ENCODE assay signal across 9 cellular contexts in genomic region chr12:109097435-109098141, GRCh38. TPM values are rescaled to one million over a fixed set of nuclear protein-coding genes. Genes with fewer than 3 reads are reported as not detected.
DNase-seq lines count a peak whose midpoint lies in the region; ATAC-seq, FAIRE-seq and TF ChIP-seq lines count a peak whose summit lies in the region.
"Had no signal": no experiment of that assay in that cellular context is flagged by ENCODE, and none has a peak within 500 bp of the region (broad histone marks: within the 10 kb centered on the region; RNA-seq: fewer than 3 reads in every experiment).

TSS of gene UNG (plus strand) at chr12:109097597. CDS start at chr12:109097680, 83 bp downstream.

- ATAC-seq in HG03432 (IDR thresholded peaks at IDR 0.05; ENCODE audit: unreplicated experiment) = peak; percentile 88

- peak within 1 kb of the TSS; percentile 72 to 77 (median 75) for H3K4me3 ChIP-seq in keratinocyte (ENCODE audit: control insufficient read depth in 2 of 3, extremely low read depth in 1 of 3, insufficient read depth in 2 of 3, low read depth in 1 of 3, low read length in 3 of 3)

- FAIRE-seq in keratinocyte (lab: Jason Lieb, UNC) = peak; percentile 5
- FAIRE-seq: colon had no signal

- H4K20me1 ChIP-seq in keratinocyte (ENCODE audit: control insufficient read depth, extremely low read depth, insufficient read depth, low read length) = no peaks in the 10 kb centered on the region

- H3K27ac ChIP-seq in keratinocyte (ENCODE audit: control insufficient read depth, insufficient read depth, low read length) = peak within 1 kb of the TSS; percentile 55

- peak within 1 kb of the TSS; percentile 70 for H3K9ac ChIP-seq in keratinocyte (ENCODE audit: control insufficient read depth, extremely low read depth, insufficient read depth, low read length)

- H3K4me2 ChIP-seq in keratinocyte (ENCODE audit: control insufficient read depth, extremely low read depth, insufficient read depth, low read depth, low read length) = peak within 1 kb of the TSS; percentile 93

- no peaks in the 10 kb centered on the region for H3K27me3 ChIP-seq in keratinocyte (ENCODE audit: control insufficient read depth, extremely low read depth, insufficient read depth, low read length)

- H2AFZ ChIP-seq in keratinocyte (ENCODE audit: control insufficient read depth, low read length) = peak within 1 kb of the TSS; percentile 67

- peaks cover 6% of the 10 kb centered on the region in 2 experiments for H3K36me3 ChIP-seq in keratinocyte (ENCODE audit: control insufficient read depth in 2 of 2, extremely low read depth in 1 of 2, insufficient read depth in 2 of 2, low read length in 2 of 2)

- no peak for TF ChIP-seq CTCF in keratinocyte (optimal IDR thresholded peaks at IDR 0.05 in 1 of 3, IDR thresholded peaks at IDR 0.05 in 1 of 3, conservative IDR thresholded peaks at IDR 0.05 in 1 of 3; ENCODE audit: extremely low read depth in 1 of 3, insufficient read depth in 2 of 3, low read length in 3 of 3)

- peaks cover 7% of the 10 kb centered on the region for H3K79me2 ChIP-seq in keratinocyte (ENCODE audit: control insufficient read depth, insufficient read depth, low read length)

- dilution Hi-C loops in keratinocyte (cut with MboI; ENCODE audit: extremely low pct_ligation_motif_present, low sequenced_read_pairs) = no loop called here

- peaks cover 11% of the 10 kb centered on the region for H3K4me1 ChIP-seq in keratinocyte (ENCODE audit: control insufficient read depth, extremely low read depth, insufficient read depth, low read length)

- peak; percentile 99 for DNase-seq in AG20443 (ENCODE audit: low spot score)
- peak; percentile 94 for DNase-seq in NCI-H510A (lab: John Stamatoyannopoulos, UW)
- peak; percentile 96 for DNase-seq in activated CD4-positive, CD25-positive, alpha-beta regulatory T cell treated with anti-CD3 and anti-CD28 coated beads, Interleukin-2, amount 50 U/mL, for 72 hours
- DNase-seq in cerebellar cortex (ENCODE audit: low spot score) = peak; percentile 96
- DNase-seq in keratinocyte (ENCODE audit: low read depth, low spot score) = peak; percentile 56
- peak; percentile 95 to 96 (median 96) for DNase-seq in stimulated activated CD4-positive, alpha-beta T cell treated with anti-CD3 and anti-CD28 coated beads, Interleukin-12 subunit alpha, Interleukin-12 subunit beta, amount 100 ng/mL, for 48 hours (ENCODE audit: low read depth in 2 of 3, low spot score in 1 of 3)

- no peaks in the 10 kb centered on the region for H3K9me3 ChIP-seq in keratinocyte (ENCODE audit: control insufficient read depth, low read depth, low read length)

- peak; percentile 60 for TF ChIP-seq POLR2A in GM19193 (IDR thresholded peaks at IDR 0.05; ENCODE audit: extremely low read depth, insufficient read depth, insufficient read length)

- H3K9me1 ChIP-seq in keratinocyte (ENCODE audit: control insufficient read depth, extremely low read depth, insufficient read depth, low read length) = no peaks in the 10 kb centered on the region

RNA-seq across cellular contexts. Expression of gene UNG, which starts in this region (rescaled TPM):
- 17.9 to 35.1 TPM (median 26.3 TPM) in 3 replicates for polyA plus RNA-seq in keratinocyte
- polyA plus RNA-seq in keratinocyte (2011; ENCODE audit: low read depth) = 15.4 TPM
- polyA plus RNA-seq in keratinocyte (2011; cell fraction: cytosol; rRNA removed) = 21.4 and 24.3 TPM in 2 replicates
- 19.5 and 20.1 TPM in 2 replicates for polyA plus RNA-seq in keratinocyte (2011; cell fraction: nucleus; rRNA removed)
- polyA plus RNA-seq in keratinocyte (2012; ENCODE audit: low replicate concordance) = 17.2 and 27.4 TPM in 2 replicates
- polyA minus RNA-seq in keratinocyte = 8.0 to 11.4 TPM (median 8.9 TPM) in 3 replicates
- 5.8 TPM for polyA minus RNA-seq in keratinocyte (2011; cell fraction: cytosol; rRNA and poly(A)+ RNA removed)
- polyA minus RNA-seq in keratinocyte (2011; cell fraction: nucleus; rRNA and poly(A)+ RNA removed) = 5.4 and 7.9 TPM in 2 replicates

Comparison
In these comparisons a context has a peak if more than half of its experiments do, and no peak if none do; other contexts are left out.
1. Peak in every context shown above with its lines: DNase-seq, ATAC-seq, H3K4me3 ChIP-seq and H3K27ac ChIP-seq.